ENCODE assay signal across 1 cellular context in the genomic region with DNA sequence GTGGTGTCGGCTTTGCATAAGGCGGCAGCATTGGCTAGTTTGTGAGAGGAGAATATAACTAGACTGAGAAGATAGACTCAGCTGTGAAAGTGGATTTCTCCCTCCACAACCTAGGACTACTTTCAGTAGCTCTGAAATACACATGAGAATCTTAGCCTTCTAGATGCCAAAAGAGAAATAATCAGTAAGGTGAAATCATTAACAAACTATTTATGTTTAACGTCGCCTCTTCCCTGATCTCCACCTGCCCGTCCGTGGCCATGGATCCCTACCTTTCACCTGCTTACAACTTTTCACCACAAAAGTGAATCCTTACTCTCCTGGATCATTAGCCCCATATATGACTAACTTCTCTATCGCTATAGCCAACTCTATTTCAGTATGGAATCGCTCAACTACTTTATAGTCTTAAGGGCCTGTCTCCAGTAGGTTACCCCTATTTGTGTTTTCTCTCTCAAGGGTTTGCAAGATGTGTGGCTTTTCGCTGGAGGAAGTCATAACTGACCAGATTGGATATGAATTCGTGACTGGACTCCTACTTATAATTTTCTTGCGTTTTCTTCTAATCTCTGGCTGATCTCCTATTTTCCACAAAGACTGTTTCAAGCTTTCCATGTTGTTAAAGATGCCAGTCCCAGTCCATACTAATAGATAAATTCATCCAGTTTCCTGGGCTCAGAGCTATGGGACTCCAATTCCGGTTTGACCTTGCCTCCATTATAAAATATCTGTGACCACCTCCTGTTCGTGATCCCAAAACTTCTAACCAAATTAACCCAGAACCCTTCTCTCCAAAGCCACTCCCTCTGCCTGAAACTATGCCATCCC.
TF ChIP-seq lines count a peak whose summit lies in the region.

No MANE protein-coding gene starts in this region.

TF ChIP-seq in IMR-90, 13 proteins besides CTCF, POLR2A, EP300 and RAD21 (continued from another document):
- no peak for TF ChIP-seq MAZ (IDR thresholded peaks at IDR 0.05; ENCODE audit: borderline replicate concordance, low read depth, low read length)
- TF ChIP-seq NFE2L2 (IDR thresholded peaks at IDR 0.05; ENCODE audit: low read depth, low read length): no peak
- TF ChIP-seq FOS (IDR thresholded peaks at IDR 0.05; ENCODE audit: low read depth, low read length): no peak
- TF ChIP-seq, protein P1, sequence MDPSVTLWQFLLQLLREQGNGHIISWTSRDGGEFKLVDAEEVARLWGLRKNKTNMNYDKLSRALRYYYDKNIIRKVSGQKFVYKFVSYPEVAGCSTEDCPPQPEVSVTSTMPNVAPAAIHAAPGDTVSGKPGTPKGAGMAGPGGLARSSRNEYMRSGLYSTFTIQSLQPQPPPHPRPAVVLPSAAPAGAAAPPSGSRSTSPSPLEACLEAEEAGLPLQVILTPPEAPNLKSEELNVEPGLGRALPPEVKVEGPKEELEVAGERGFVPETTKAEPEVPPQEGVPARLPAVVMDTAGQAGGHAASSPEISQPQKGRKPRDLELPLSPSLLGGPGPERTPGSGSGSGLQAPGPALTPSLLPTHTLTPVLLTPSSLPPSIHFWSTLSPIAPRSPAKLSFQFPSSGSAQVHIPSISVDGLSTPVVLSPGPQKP (IDR thresholded peaks at IDR 0.05; ENCODE audit: borderline replicate concordance, low read depth, low read length): no peak
- no peak for TF ChIP-seq SMC3 (IDR thresholded peaks at IDR 0.05; ENCODE audit: low read depth, low read length)
- no peak for TF ChIP-seq MAFK (IDR thresholded peaks at IDR 0.05; ENCODE audit: low read depth, low read length)
- no peak for TF ChIP-seq RFX5 (IDR thresholded peaks at IDR 0.05; ENCODE audit: low read depth, low read length)
- no peak for TF ChIP-seq CEBPB (IDR thresholded peaks at IDR 0.05; ENCODE audit: low read depth, low read length)
